ENCODE assay signal across 2 cellular contexts in genomic region chr15:75319191-75319897, GRCh38.
A peak's percentile ranks its signal among the peaks of the same experiment; 100 is the strongest.
TF ChIP-seq lines count a peak whose summit lies in the region.
"Not testable (repeated sequence)": the region's sequence is repeated elsewhere in the genome, so short reads cannot be mapped to it uniquely, and the experiment has no call there.

No MANE protein-coding gene starts in this region.

TF ChIP-seq in K562, 482 proteins besides CTCF, POLR2A, EP300 and RAD21:
- peak; percentile 46; the same call in 1 of the 2 replicates for TF ChIP-seq NFIC (IDR thresholded peaks at IDR 0.05)
- 0 out of 4 replicates have a peak, but pooled peaks of 1 of the 2 experiments have one; percentile 6 for TF ChIP-seq RCOR1 (IDR thresholded peaks at IDR 0.05; ENCODE audit: borderline replicate concordance in 1 of 2, low read depth in 2 of 2, low read length in 2 of 2)
- TF ChIP-seq MAFF (IDR thresholded peaks at IDR 0.05; ENCODE audit: low read length), result 0 out of 2 replicates have a peak, but pooled peaks have one; percentile 10
- TF ChIP-seq ZFP36 (IDR thresholded peaks at IDR 0.05; ENCODE audit: low read depth, low read length, partially characterized antibody), result peak; percentile 70
- peak; percentile 61; the same call in 1 of the 2 replicates for TF ChIP-seq CEBPB (tag; IDR thresholded peaks at IDR 0.05)
- TF ChIP-seq NFE2 (IDR thresholded peaks at IDR 0.05; ENCODE audit: low read depth), result peak; percentile 62
- TF ChIP-seq CEBPG (CRISPR knock-in tag; IDR thresholded peaks at IDR 0.05), result not testable (repeated sequence)
- peak; percentile 20 to 84; a peak in 2 of 4 replicates for TF ChIP-seq CEBPG (tag; conservative IDR thresholded peaks at IDR 0.05 in 1 of 2, IDR thresholded peaks at IDR 0.05 in 1 of 2)

TF ChIP-seq in HepG2, 621 proteins besides CTCF, POLR2A, EP300 and RAD21:
- TF ChIP-seq CEBPB (IDR thresholded peaks at IDR 0.05; ENCODE audit: borderline replicate concordance, low read depth, low read length) (peak; percentile 40; the same call in 1 of the 2 replicates), CEBPG (CRISPR knock-in tag; IDR thresholded peaks at IDR 0.05) (0 out of 2 replicates have a peak, but pooled peaks have one; percentile 17)
